In the genomic region with DNA sequence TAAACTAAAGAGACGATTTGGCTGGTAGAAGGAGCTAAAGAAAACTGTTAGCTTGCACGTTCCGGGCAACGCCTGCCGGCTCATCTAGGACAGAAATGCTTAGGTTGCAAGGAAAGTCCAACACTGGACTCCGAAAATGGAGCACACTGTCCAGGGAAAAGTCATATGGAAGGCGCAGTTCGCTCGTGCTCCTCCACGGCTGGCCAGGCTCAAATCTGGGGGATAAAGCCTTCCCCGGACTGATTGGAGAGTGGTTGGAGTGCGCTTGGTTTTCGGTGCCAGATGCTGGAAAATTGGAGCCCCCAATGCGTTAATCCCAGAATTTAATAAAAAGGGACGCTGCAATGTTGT, we compare ENCODE assay signal across 9 cellular contexts. TPM values are rescaled to one million over a fixed set of nuclear protein-coding genes. Genes with fewer than 3 reads are reported as not detected.
DNase-seq lines count a peak whose midpoint lies in the region; ATAC-seq and TF ChIP-seq lines count a peak whose summit lies in the region.
"Had no signal": no experiment of that assay in that cellular context is flagged by ENCODE, and none has a peak within 500 bp of the region (broad histone marks: within the 10 kb centered on the region; RNA-seq: fewer than 3 reads in every experiment).

No MANE protein-coding gene starts in this region.

- H3K4me1 ChIP-seq in neuronal stem cell (ENCODE audit: control insufficient read depth in 2 of 2, insufficient read depth in 1 of 2, low read depth in 1 of 2, low read length in 2 of 2), result peaks cover 7 to 20% of the 10 kb centered on the region in 2 donors

- no peak overlapping the region for H3K4ac ChIP-seq in neuronal stem cell (ENCODE audit: low read length)

- no peak overlapping the region for H3K9ac ChIP-seq in neuronal stem cell (ENCODE audit: low read depth, low read length, poor library complexity)

- WGBS in neuronal stem cell (ENCODE audit: extremely low coverage in 2 of 2, insufficient read length in 2 of 2, insufficient replicate concordance in 1 of 2), 2 donors, result no CpG with 5 or more reads among the region's 15 CpGs

- H3K4me3 ChIP-seq in AG09309 (ENCODE audit: control insufficient read depth, low read depth, low read length), result peak overlapping the region; percentile 47
- peak overlapping the region; percentile 54 to 94 for H3K4me3 ChIP-seq in neuronal stem cell (ENCODE audit: low read length in 2 of 2)

- H3K79me1 ChIP-seq in neuronal stem cell (ENCODE audit: low read depth, low read length), result peaks cover 3% of the 10 kb centered on the region

- peak overlapping the region; percentile 74 for H3K4me2 ChIP-seq in neuronal stem cell (ENCODE audit: insufficient read depth, low read length, poor library complexity, severe bottlenecking)

- peak overlapping the region; percentile 91 for H2AFZ ChIP-seq in neuronal stem cell (ENCODE audit: low read length)

- H2BK5ac ChIP-seq in neuronal stem cell (ENCODE audit: low read length), result no peak overlapping the region

- no peak overlapping the region for H4K8ac ChIP-seq in neuronal stem cell (ENCODE audit: low read depth, low read length)

- H3K14ac ChIP-seq in neuronal stem cell (ENCODE audit: low read length), result peak overlapping the region; percentile 60

- H3K27me3 ChIP-seq in neuronal stem cell (ENCODE audit: control insufficient read depth in 3 of 3, insufficient read depth in 3 of 3, low read depth in 1 of 3, low read length in 3 of 3), result peaks cover 0 to 32% (median 0%) of the 10 kb centered on the region in 3 experiments

- no peak overlapping the region for H2BK15ac ChIP-seq in neuronal stem cell (ENCODE audit: low read length)

- no peak overlapping the region for H2AK5ac ChIP-seq in neuronal stem cell (ENCODE audit: low read depth, low read length)

- H3K9me3 ChIP-seq in neuronal stem cell (replicated peaks in 1 of 2; ENCODE audit: control insufficient read depth in 2 of 2, insufficient read depth in 1 of 2, low read depth in 1 of 2, low read length in 2 of 2), result no peaks in the 10 kb centered on the region

- H4K91ac ChIP-seq in neuronal stem cell (ENCODE audit: low read depth, low read length, poor library complexity), result no peak overlapping the region

- H3K27ac ChIP-seq in neuronal stem cell (replicated peaks; ENCODE audit: low read length), result no peak overlapping the region

- no peaks in the 10 kb centered on the region for H3K36me3 ChIP-seq in neuronal stem cell (replicated peaks in 1 of 2; ENCODE audit: control insufficient read depth in 2 of 2, insufficient read depth in 2 of 2, low read length in 2 of 2)

- H3K18ac ChIP-seq in neuronal stem cell (ENCODE audit: low read length), result peak overlapping the region; percentile 76

- no peak for ATAC-seq in HG02870 (IDR thresholded peaks at IDR 0.05; ENCODE audit: unreplicated experiment)

- H2BK120ac ChIP-seq in neuronal stem cell (ENCODE audit: low read depth, low read length), result no peak overlapping the region

- no peak overlapping the region for H2BK12ac ChIP-seq in neuronal stem cell (ENCODE audit: low read length)

- no peak for DNase-seq in AG09309 (ENCODE audit: low read depth)
- peak; percentile 53 for DNase-seq in SHP77 treated with DMSO at 0.1 percent for 48 hours (lab: John Stamatoyannopoulos, UW)
- peak; percentile 30 for DNase-seq in glomerular visceral epithelial cell (ENCODE audit: extremely low spot score)
- DNase-seq in neuronal stem cell (ENCODE audit: low spot score), result no peak
- DNase-seq in stimulated activated CD4-positive, alpha-beta T cell treated with anti-CD3 and anti-CD28 coated beads, Interleukin-2, amount 100 ng/mL, for 48 hours, result no peak
- DNase-seq in UCSD-AML1 (lab: John Stamatoyannopoulos, UW; ENCODE audit: unreplicated experiment), result no peak
- DNase-seq in cortex of kidney (lab: John Stamatoyannopoulos, UW), result no peak
- DNase-seq: SW 1271 had no signal

- H3K23ac ChIP-seq in neuronal stem cell (ENCODE audit: low read depth, low read length, poor library complexity), result no peak overlapping the region

- TF ChIP-seq CTCF in AG09309 (IDR thresholded peaks at IDR 0.05; ENCODE audit: control insufficient read depth, insufficient read depth, low read depth, low read length, missing control alignments), result no peak

RNA-seq across cellular contexts. Expression of a gene that starts 0.9 kb away (rescaled TPM):
- polyA plus RNA-seq in neuronal stem cell (2013, experiment 1 of 2), result 12.6 TPM
- 12.7 TPM for polyA plus RNA-seq in neuronal stem cell (2013, experiment 2 of 2)

Comparison
In these comparisons a context has a peak if more than half of its experiments do, and no peak if none do; other contexts are left out.
1. DNase-seq: peak in SHP77 treated with DMSO at 0.1 percent for 48 hours (single experiment) and glomerular visceral epithelial cell (single experiment); none in AG09309 (single experiment), neuronal stem cell (single experiment), stimulated activated CD4-positive, alpha-beta T cell treated with anti-CD3 and anti-CD28 coated beads, Interleukin-2, amount 100 ng/mL, for 48 hours (0 of 2), UCSD-AML1 (single experiment) and cortex of kidney (single experiment).